16 cellular contexts compared by ENCODE assay signal in the genomic region with DNA sequence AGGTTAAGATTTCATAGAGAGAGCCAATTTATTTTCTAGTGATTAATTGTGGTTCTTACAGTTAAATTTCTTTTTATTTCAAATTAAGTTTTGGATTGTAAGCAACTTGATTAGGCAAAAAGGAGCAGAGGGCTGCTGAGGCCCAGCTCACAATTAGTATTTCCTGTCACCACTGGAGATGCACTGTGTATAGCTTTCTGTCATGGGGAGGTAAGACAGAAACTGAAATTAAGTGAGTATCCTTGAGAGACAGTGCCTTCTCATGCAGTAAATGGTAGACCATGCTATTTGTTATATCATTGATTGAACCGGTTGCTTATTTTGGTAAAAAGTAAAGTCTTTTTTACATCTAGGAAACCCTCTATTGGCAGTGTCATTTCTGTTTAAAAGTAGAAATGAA.
DNase-seq lines count a peak whose midpoint lies in the region; ATAC-seq, FAIRE-seq and TF ChIP-seq lines count a peak whose summit lies in the region.
"Had no signal": no experiment of that assay in that cellular context is flagged by ENCODE, and none has a peak within 500 bp of the region (broad histone marks: within the 10 kb centered on the region; RNA-seq: fewer than 3 reads in every experiment).

No MANE protein-coding gene starts in this region.

- CTCF ChIA-PET in GM12878 (lab: Yijun Ruan, JAX): interaction anchor here (0.6 kb wide), 1 partner anchor 34 kb away, joined by 4 read pairs; no protein-coding TSS in a partner anchor
- CTCF ChIA-PET in naive thymus-derived CD4-positive, alpha-beta T cell (lab: Charles Lee): no interaction called here

- POLR2A ChIA-PET in GM12878 (lab: Charles Lee): no interaction called here
- POLR2A ChIA-PET in naive thymus-derived CD4-positive, alpha-beta T cell (lab: Charles Lee): no interaction called here

- no peaks in the 10 kb centered on the region for H3K27me3 ChIP-seq in GM12878 (replicated peaks in 1 of 2; ENCODE audit: control insufficient read depth in 2 of 2, insufficient read depth in 2 of 2, low read length in 1 of 2)
- no peaks in the 10 kb centered on the region for H3K27me3 ChIP-seq in naive thymus-derived CD4-positive, alpha-beta T cell (ENCODE audit: control insufficient read depth in 2 of 2, insufficient read depth in 2 of 2, low read length in 2 of 2)
- H3K27me3 ChIP-seq: esophagus muscularis mucosa had no signal

- no peaks in the 10 kb centered on the region for H3K4me1 ChIP-seq in GM12878 (ENCODE audit: control insufficient read depth, insufficient read depth, low read length)
- H3K4me1 ChIP-seq in naive thymus-derived CD4-positive, alpha-beta T cell (ENCODE audit: control insufficient read depth in 2 of 2, insufficient read depth in 2 of 2, low read length in 2 of 2): no peaks in the 10 kb centered on the region
- H3K4me1 ChIP-seq: esophagus muscularis mucosa had no signal

- no TSS peak for BruUV-seq in GM12878 (replicated peaks; lab: Mats Ljungman, UMichigan)

- in situ Hi-C loops in GM12878 (cut with MboI): no loop called here

- H3K9ac ChIP-seq in GM12878 (ENCODE audit: control insufficient read depth, insufficient read depth, low read length): no peak overlapping the region

- no peak overlapping the region for H3K27ac Mint-ChIP-seq in naive thymus-derived CD4-positive, alpha-beta T cell
- H3K27ac Mint-ChIP-seq: activated T-cell treated with anti-CD3 and anti-CD28 coated beads, Interleukin-2, amount 50 U/mL, for 24 hours; CD14-positive monocyte had no signal

- H4K20me1 ChIP-seq in GM12878 (ENCODE audit: control insufficient read depth, insufficient read depth): no peaks in the 10 kb centered on the region

- H3K9me3 Mint-ChIP-seq in naive thymus-derived CD4-positive, alpha-beta T cell: peaks cover 0 to 12% (median 6%) of the 10 kb centered on the region in 11 donors

- no peaks in the 10 kb centered on the region for H3K4me1 Mint-ChIP-seq in naive thymus-derived CD4-positive, alpha-beta T cell
- H3K4me1 Mint-ChIP-seq: CD14-positive monocyte had no signal

- H3K36me3 ChIP-seq in GM12878 (ENCODE audit: control insufficient read depth in 2 of 2, insufficient read depth in 2 of 2, low read length in 1 of 2): no peaks in the 10 kb centered on the region
- no peaks in the 10 kb centered on the region for H3K36me3 ChIP-seq in naive thymus-derived CD4-positive, alpha-beta T cell (ENCODE audit: control insufficient read depth in 2 of 3, insufficient read depth in 3 of 3, low read length in 3 of 3)

- TF ChIP-seq CTCF in GM12878 (IDR thresholded peaks at IDR 0.05 in 2 of 3, conservative IDR thresholded peaks at IDR 0.05 in 1 of 3; ENCODE audit: control insufficient read depth in 2 of 3, extremely low read depth in 1 of 3, insufficient read depth in 1 of 3, low read depth in 3 of 3, low read length in 3 of 3): no peak

- H3K27me3 Mint-ChIP-seq in naive thymus-derived CD4-positive, alpha-beta T cell: peaks cover 0 to 11% (median 0%) of the 10 kb centered on the region in 5 donors
- H3K27me3 Mint-ChIP-seq: activated T-cell treated with anti-CD3 and anti-CD28 coated beads, Interleukin-2, amount 50 U/mL, for 24 hours had no signal

- RAD21 ChIA-PET in GM12878 (lab: Charles Lee; ENCODE audit: unreplicated experiment): no interaction called here

- no peak overlapping the region for H3K4me2 ChIP-seq in GM12878 (ENCODE audit: control insufficient read depth, insufficient read depth)

- H2AFZ ChIP-seq in GM12878 (ENCODE audit: control insufficient read depth, low read depth, low read length): no peak overlapping the region

- no peak for TF ChIP-seq RAD21 in GM12878 (IDR thresholded peaks at IDR 0.05; ENCODE audit: insufficient read depth, low read depth, low read length)

- TF ChIP-seq EP300 in GM12878 (IDR thresholded peaks at IDR 0.05; ENCODE audit: borderline replicate concordance in 1 of 2, control insufficient read depth in 1 of 2, low read depth in 2 of 2, low read length in 2 of 2): no peak

- no peak overlapping the region for H3K4me3 ChIP-seq in GM12878
- H3K4me3 ChIP-seq in naive thymus-derived CD4-positive, alpha-beta T cell (ENCODE audit: low read length): no peak overlapping the region
- H3K4me3 ChIP-seq: esophagus muscularis mucosa had no signal

- no peak for FAIRE-seq in GM12878 (lab: Jason Lieb, UNC)

- H3K4me3 Mint-ChIP-seq in naive thymus-derived CD4-positive, alpha-beta T cell: no peak overlapping the region
- H3K4me3 Mint-ChIP-seq: activated T-cell treated with anti-CD3 and anti-CD28 coated beads, Interleukin-2, amount 50 U/mL, for 24 hours; CD14-positive monocyte had no signal

- H3K9me3 ChIP-seq in GM12878 (replicated peaks; ENCODE audit: control insufficient read depth, insufficient read depth, low read length): no peaks in the 10 kb centered on the region; the same call in 2 of the 3 replicates
- no peaks in the 10 kb centered on the region for H3K9me3 ChIP-seq in naive thymus-derived CD4-positive, alpha-beta T cell (ENCODE audit: control insufficient read depth in 2 of 3, low read length in 3 of 3)
- H3K9me3 ChIP-seq: esophagus muscularis mucosa had no signal

- ATAC-seq in GM18873 (IDR thresholded peaks at IDR 0.05; ENCODE audit: low FRiP score, unreplicated experiment) (peak; percentile 73), GM21529 (IDR thresholded peaks at IDR 0.05; ENCODE audit: unreplicated experiment) (peak; percentile 91), HG03064 (IDR thresholded peaks at IDR 0.05; ENCODE audit: low read depth, unreplicated experiment) (peak; percentile 88), GM12878 (peak; percentile 93)
- no peak for ATAC-seq in naive thymus-derived CD4-positive, alpha-beta T cell
- ATAC-seq: sciatic nerve had no signal

- no peaks in the 10 kb centered on the region for H3K79me2 ChIP-seq in GM12878 (ENCODE audit: control insufficient read depth, insufficient read depth, low read length)

- DNase-seq in GM12878 (ENCODE audit: low read depth, low spot score) (peak; percentile 2), NCI-H69 (lab: John Stamatoyannopoulos, UW) (no peak), globus pallidus (ENCODE audit: low spot score) (no peak)
- DNase-seq in naive thymus-derived CD4-positive, alpha-beta T cell: no peak
- DNase-seq: activated CD4-positive, CD25-positive, alpha-beta regulatory T cell; activated T-cell treated with anti-CD3 and anti-CD28 coated beads, Interleukin-2, amount 50 U/mL, for 24 hours; amniotic stem cell; EL; NCI-H2107 had no signal

- SMC1A ChIA-PET in GM12878 (lab: Charles Lee; ENCODE audit: uncharacterized antibody, unreplicated experiment): interaction anchor here (1.0 kb wide), 1 partner anchor 176 kb away, joined by 3 read pairs; no protein-coding TSS in a partner anchor

- no peak for TF ChIP-seq POLR2A in GM12878 (IDR thresholded peaks at IDR 0.05; ENCODE audit: low read depth, low read length)

- H3K36me3 Mint-ChIP-seq in naive thymus-derived CD4-positive, alpha-beta T cell: peaks cover 0 to 21% (median 9%) of the 10 kb centered on the region in 5 donors

- intact Hi-C loops in GM12878 (cut with micrococcal nuclease; ENCODE audit: unreplicated experiment): no loop called here
- intact Hi-C loops in naive thymus-derived CD4-positive, alpha-beta T cell (cut with micrococcal nuclease): no loop called here

- H3K27ac ChIP-seq in GM12878 (ENCODE audit: control insufficient read depth, insufficient read depth): no peak overlapping the region
- H3K27ac ChIP-seq in naive thymus-derived CD4-positive, alpha-beta T cell (ENCODE audit: low read depth, low read length): no peak overlapping the region
- H3K27ac ChIP-seq: esophagus muscularis mucosa, HL-60 had no signal

- 93% methylated on average over 1 of the region's 1 CpG for WGBS in GM12878 (ENCODE audit: insufficient coverage, insufficient replicate concordance, low lambda C conversion rate, missing lambda C conversion rate)

TF ChIP-seq in GM12878, 131 proteins besides CTCF, POLR2A, EP300 and RAD21 (continues in another document):
- no peak for TF ChIP-seq BACH1 (IDR thresholded peaks at IDR 0.05; ENCODE audit: borderline replicate concordance)
- no peak for TF ChIP-seq NBN (IDR thresholded peaks at IDR 0.05)
- TF ChIP-seq, protein P1, sequence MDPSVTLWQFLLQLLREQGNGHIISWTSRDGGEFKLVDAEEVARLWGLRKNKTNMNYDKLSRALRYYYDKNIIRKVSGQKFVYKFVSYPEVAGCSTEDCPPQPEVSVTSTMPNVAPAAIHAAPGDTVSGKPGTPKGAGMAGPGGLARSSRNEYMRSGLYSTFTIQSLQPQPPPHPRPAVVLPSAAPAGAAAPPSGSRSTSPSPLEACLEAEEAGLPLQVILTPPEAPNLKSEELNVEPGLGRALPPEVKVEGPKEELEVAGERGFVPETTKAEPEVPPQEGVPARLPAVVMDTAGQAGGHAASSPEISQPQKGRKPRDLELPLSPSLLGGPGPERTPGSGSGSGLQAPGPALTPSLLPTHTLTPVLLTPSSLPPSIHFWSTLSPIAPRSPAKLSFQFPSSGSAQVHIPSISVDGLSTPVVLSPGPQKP (IDR thresholded peaks at IDR 0.05; ENCODE audit: low read depth, low read length): no peak
- TF ChIP-seq SPI1 (IDR thresholded peaks at IDR 0.05; ENCODE audit: borderline replicate concordance, insufficient read depth, low read depth, low read length): no peak
- TF ChIP-seq RCOR1 (conservative IDR thresholded peaks at IDR 0.05; ENCODE audit: low read depth, low read length): no peak
- no peak for TF ChIP-seq ZNF24 (IDR thresholded peaks at IDR 0.05)
- TF ChIP-seq SP1 (IDR thresholded peaks at IDR 0.05; ENCODE audit: low read depth, low read length): no peak
- TF ChIP-seq, protein P2, sequence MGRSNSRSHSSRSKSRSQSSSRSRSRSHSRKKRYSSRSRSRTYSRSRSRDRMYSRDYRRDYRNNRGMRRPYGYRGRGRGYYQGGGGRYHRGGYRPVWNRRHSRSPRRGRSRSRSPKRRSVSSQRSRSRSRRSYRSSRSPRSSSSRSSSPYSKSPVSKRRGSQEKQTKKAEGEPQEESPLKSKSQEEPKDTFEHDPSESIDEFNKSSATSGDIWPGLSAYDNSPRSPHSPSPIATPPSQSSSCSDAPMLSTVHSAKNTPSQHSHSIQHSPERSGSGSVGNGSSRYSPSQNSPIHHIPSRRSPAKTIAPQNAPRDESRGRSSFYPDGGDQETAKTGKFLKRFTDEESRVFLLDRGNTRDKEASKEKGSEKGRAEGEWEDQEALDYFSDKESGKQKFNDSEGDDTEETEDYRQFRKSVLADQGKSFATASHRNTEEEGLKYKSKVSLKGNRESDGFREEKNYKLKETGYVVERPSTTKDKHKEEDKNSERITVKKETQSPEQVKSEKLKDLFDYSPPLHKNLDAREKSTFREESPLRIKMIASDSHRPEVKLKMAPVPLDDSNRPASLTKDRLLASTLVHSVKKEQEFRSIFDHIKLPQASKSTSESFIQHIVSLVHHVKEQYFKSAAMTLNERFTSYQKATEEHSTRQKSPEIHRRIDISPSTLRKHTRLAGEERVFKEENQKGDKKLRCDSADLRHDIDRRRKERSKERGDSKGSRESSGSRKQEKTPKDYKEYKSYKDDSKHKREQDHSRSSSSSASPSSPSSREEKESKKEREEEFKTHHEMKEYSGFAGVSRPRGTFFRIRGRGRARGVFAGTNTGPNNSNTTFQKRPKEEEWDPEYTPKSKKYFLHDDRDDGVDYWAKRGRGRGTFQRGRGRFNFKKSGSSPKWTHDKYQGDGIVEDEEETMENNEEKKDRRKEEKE (IDR thresholded peaks at IDR 0.05): no peak
